ENCODE assay signal across 8 cellular contexts in genomic region chr13:40102854-40103253, GRCh38.
DNase-seq lines count a peak whose midpoint lies in the region; ATAC-seq and TF ChIP-seq lines count a peak whose summit lies in the region.

No MANE protein-coding gene starts in this region.

- no peak for TF ChIP-seq CTCF in IMR-90 (conservative IDR thresholded peaks at IDR 0.05; ENCODE audit: low read depth, low read length)
- no peak for TF ChIP-seq CTCF in hepatocyte (IDR thresholded peaks at IDR 0.05; ENCODE audit: poor library complexity)

- H3K14ac ChIP-seq in IMR-90 (replicated peaks; ENCODE audit: low read depth, low read length) = no peak overlapping the region

- H3K79me2 ChIP-seq in hepatocyte = no peaks in the 10 kb centered on the region

- DNase-seq in IMR-90 (peak; percentile 65), activated T-cell treated with anti-CD3 and anti-CD28 coated beads for 48 hours (ENCODE audit: low read depth) (peak; percentile 89), hepatocyte (ENCODE audit: low spot score) (peak; percentile 64), NCI-H1694 (lab: John Stamatoyannopoulos, UW) (no peak), SKM-1 treated with dmso at 0.1 percent for 144 hours (lab: John Stamatoyannopoulos, UW; ENCODE audit: unreplicated experiment) (no peak), GDM1 (lab: John Stamatoyannopoulos, UW) (no peak)
- DNase-seq in stimulated activated CD8-positive, alpha-beta memory T cell treated with anti-CD3 and anti-CD28 coated beads, Interleukin-15, amount 100 ng/mL, for 24 hours (ENCODE audit: low read depth) = peak; percentile 51

- H3K27ac ChIP-seq in IMR-90 (ENCODE audit: insufficient read depth, low read length) = no peak overlapping the region
- H3K27ac ChIP-seq in hepatocyte = peak overlapping the region; percentile 40

- no peak overlapping the region for H4K8ac ChIP-seq in IMR-90 (ENCODE audit: low read depth in 2 of 2, low read length in 2 of 2)

- no peak for TF ChIP-seq POLR2A in IMR-90 (IDR thresholded peaks at IDR 0.05; ENCODE audit: low read depth, low read length)

- H2BK20ac ChIP-seq in IMR-90 (ENCODE audit: low read depth, low read length) = no peak overlapping the region

- 53% methylated on average over 5 of the region's 9 CpGs; no CpG with 5 or more reads in 1 of the 2 experiments for WGBS in IMR-90 (ENCODE audit: extremely low coverage in 2 of 2, insufficient read length in 1 of 2), 2 experiments
- 67% methylated on average over 9 of the region's 9 CpGs for WGBS in hepatocyte (ENCODE audit: low lambda C conversion rate, missing lambda C conversion rate)

- H3K4ac ChIP-seq in IMR-90 (ENCODE audit: low read depth, low read length) = no peak overlapping the region

- H3K18ac ChIP-seq in IMR-90 (ENCODE audit: low read depth, low read length) = no peak overlapping the region

- no peak overlapping the region for H2BK5ac ChIP-seq in IMR-90 (ENCODE audit: low read depth, low read length, poor library complexity, severe bottlenecking)

- H2AFZ ChIP-seq in IMR-90 (replicated peaks; ENCODE audit: low read length, poor library complexity) (no peak overlapping the region), hepatocyte (no peak overlapping the region)

- no peak overlapping the region for H4K91ac ChIP-seq in IMR-90 (ENCODE audit: insufficient read depth, low read depth, low read length)

- H3K9ac ChIP-seq in IMR-90 (ENCODE audit: low read depth, low read length) = no peak overlapping the region

- no peaks in the 10 kb centered on the region; the same call in 1 of the 2 replicates for H3K9me3 ChIP-seq in IMR-90 (ENCODE audit: control insufficient read depth, insufficient read depth, low read length)
- H3K9me3 ChIP-seq in hepatocyte (ENCODE audit: low read depth) = no peaks in the 10 kb centered on the region

- in situ Hi-C loops in IMR-90 (cut with MboI; ENCODE audit: low sequenced_read_pairs) = no loop called here

- intact Hi-C loops in IMR-90 (cut with micrococcal nuclease) = no loop called here

- no peaks in the 10 kb centered on the region for H3K36me3 ChIP-seq in IMR-90 (ENCODE audit: control insufficient read depth, insufficient read depth, low read length)
- H3K36me3 ChIP-seq in hepatocyte (replicated peaks; ENCODE audit: insufficient read depth, low read depth) = no peaks in the 10 kb centered on the region

- H2AK9ac ChIP-seq in IMR-90 (replicated peaks; ENCODE audit: low read depth, low read length, poor library complexity) = no peak overlapping the region

- dilution Hi-C loops in IMR-90 (cut with HindIII; ENCODE audit: low sequenced_read_pairs, unreplicated experiment) = no loop called here

- H3K4me2 ChIP-seq in IMR-90 (ENCODE audit: low read depth, low read length) = no peak overlapping the region
- no peak overlapping the region for H3K4me2 ChIP-seq in hepatocyte

- no peak overlapping the region for H3K56ac ChIP-seq in IMR-90 (ENCODE audit: extremely low read depth, insufficient read depth, low read length)

- ATAC-seq in IMR-90 (ENCODE audit: low read depth) (no peak), GM19351 (IDR thresholded peaks at IDR 0.05; ENCODE audit: unreplicated experiment) (no peak)

- H2BK15ac ChIP-seq in IMR-90 (ENCODE audit: low read depth, low read length) = no peak overlapping the region

- no peak overlapping the region for H3K23ac ChIP-seq in IMR-90 (ENCODE audit: low read depth, low read length)

- H3K4me1 ChIP-seq in IMR-90 (ENCODE audit: control insufficient read depth, insufficient read depth, low read length) = no peaks in the 10 kb centered on the region
- no peaks in the 10 kb centered on the region for H3K4me1 ChIP-seq in hepatocyte (ENCODE audit: insufficient read depth)

- no peak overlapping the region for H2BK120ac ChIP-seq in IMR-90 (ENCODE audit: low read depth, low read length)

- no peaks in the 10 kb centered on the region for H3K79me1 ChIP-seq in IMR-90 (ENCODE audit: low read depth in 1 of 2, low read length in 2 of 2)

- H3K4me3 ChIP-seq in IMR-90 (ENCODE audit: insufficient read depth, low read depth, low read length) = no peak overlapping the region
- H3K4me3 ChIP-seq in hepatocyte = no peak overlapping the region

- H4K5ac ChIP-seq in IMR-90 (ENCODE audit: low read depth, low read length) = no peak overlapping the region

- no peaks in the 10 kb centered on the region for H3K9me1 ChIP-seq in IMR-90 (ENCODE audit: insufficient read depth, low read length)

- CTCF ChIA-PET in IMR-90 (lab: Yijun Ruan, JAX) = no interaction called here

- no peak overlapping the region for H2AK5ac ChIP-seq in IMR-90 (ENCODE audit: low read depth, low read length)

- H4K20me1 ChIP-seq in IMR-90 (ENCODE audit: insufficient read depth, low read length) = no peaks in the 10 kb centered on the region
- no peaks in the 10 kb centered on the region for H4K20me1 ChIP-seq in hepatocyte (ENCODE audit: insufficient read depth, poor library complexity, severe bottlenecking)

- H3K9me2 ChIP-seq in hepatocyte (replicated peaks; ENCODE audit: insufficient read depth) = no peaks in the 10 kb centered on the region

- BruUV-seq in IMR-90 (replicated peaks; lab: Mats Ljungman, UMichigan) = no TSS peak

- H3K27me3 ChIP-seq in IMR-90 (ENCODE audit: control insufficient read depth, insufficient read depth, low read length) (no peaks in the 10 kb centered on the region), hepatocyte (no peaks in the 10 kb centered on the region)

- no peak for TF ChIP-seq RAD21 in IMR-90 (IDR thresholded peaks at IDR 0.05; ENCODE audit: low read length)

- POLR2A ChIA-PET in IMR-90 (lab: Charles Lee; ENCODE audit: unreplicated experiment) = no interaction called here

TF ChIP-seq in IMR-90, 13 proteins besides CTCF, POLR2A, EP300 and RAD21:
- TF ChIP-seq RCOR1 (IDR thresholded peaks at IDR 0.05; ENCODE audit: insufficient replicate concordance, low read length) (no peak), NFE2L2 (IDR thresholded peaks at IDR 0.05; ENCODE audit: low read depth, low read length) (no peak), BHLHE40 (IDR thresholded peaks at IDR 0.05; ENCODE audit: low read depth, low read length) (no peak), CEBPB (IDR thresholded peaks at IDR 0.05; ENCODE audit: low read depth, low read length) (no peak), MXI1 (IDR thresholded peaks at IDR 0.05; ENCODE audit: borderline replicate concordance, low read depth, low read length) (no peak), CHD1 (IDR thresholded peaks at IDR 0.05; ENCODE audit: low read depth, low read length) (no peak), MAZ (IDR thresholded peaks at IDR 0.05; ENCODE audit: borderline replicate concordance, low read depth, low read length) (no peak), ELK1 (IDR thresholded peaks at IDR 0.05; ENCODE audit: borderline replicate concordance, low read depth, low read length) (no peak), RFX5 (IDR thresholded peaks at IDR 0.05; ENCODE audit: low read depth, low read length) (no peak), SMC3 (IDR thresholded peaks at IDR 0.05; ENCODE audit: low read depth, low read length) (no peak), FOS (IDR thresholded peaks at IDR 0.05; ENCODE audit: low read depth, low read length) (no peak), MAFK (IDR thresholded peaks at IDR 0.05; ENCODE audit: low read depth, low read length) (no peak)
- TF ChIP-seq, protein P1, sequence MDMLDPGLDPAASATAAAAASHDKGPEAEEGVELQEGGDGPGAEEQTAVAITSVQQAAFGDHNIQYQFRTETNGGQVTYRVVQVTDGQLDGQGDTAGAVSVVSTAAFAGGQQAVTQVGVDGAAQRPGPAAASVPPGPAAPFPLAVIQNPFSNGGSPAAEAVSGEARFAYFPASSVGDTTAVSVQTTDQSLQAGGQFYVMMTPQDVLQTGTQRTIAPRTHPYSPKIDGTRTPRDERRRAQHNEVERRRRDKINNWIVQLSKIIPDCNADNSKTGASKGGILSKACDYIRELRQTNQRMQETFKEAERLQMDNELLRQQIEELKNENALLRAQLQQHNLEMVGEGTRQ (IDR thresholded peaks at IDR 0.05; ENCODE audit: low read depth, low read length) = no peak

Comparison
In these comparisons a context has a peak if more than half of its experiments do, and no peak if none do; other contexts are left out.
1. DNase-seq: peak in IMR-90 (single experiment), activated T-cell treated with anti-CD3 and anti-CD28 coated beads for 48 hours (single experiment), hepatocyte (single experiment) and stimulated activated CD8-positive, alpha-beta memory T cell treated with anti-CD3 and anti-CD28 coated beads, Interleukin-15, amount 100 ng/mL, for 24 hours (single experiment); none in NCI-H1694 (single experiment), SKM-1 treated with dmso at 0.1 percent for 144 hours (single experiment) and GDM1 (single experiment).